Comparison of ENCODE assay signal across 8 cellular contexts in the genomic region with DNA sequence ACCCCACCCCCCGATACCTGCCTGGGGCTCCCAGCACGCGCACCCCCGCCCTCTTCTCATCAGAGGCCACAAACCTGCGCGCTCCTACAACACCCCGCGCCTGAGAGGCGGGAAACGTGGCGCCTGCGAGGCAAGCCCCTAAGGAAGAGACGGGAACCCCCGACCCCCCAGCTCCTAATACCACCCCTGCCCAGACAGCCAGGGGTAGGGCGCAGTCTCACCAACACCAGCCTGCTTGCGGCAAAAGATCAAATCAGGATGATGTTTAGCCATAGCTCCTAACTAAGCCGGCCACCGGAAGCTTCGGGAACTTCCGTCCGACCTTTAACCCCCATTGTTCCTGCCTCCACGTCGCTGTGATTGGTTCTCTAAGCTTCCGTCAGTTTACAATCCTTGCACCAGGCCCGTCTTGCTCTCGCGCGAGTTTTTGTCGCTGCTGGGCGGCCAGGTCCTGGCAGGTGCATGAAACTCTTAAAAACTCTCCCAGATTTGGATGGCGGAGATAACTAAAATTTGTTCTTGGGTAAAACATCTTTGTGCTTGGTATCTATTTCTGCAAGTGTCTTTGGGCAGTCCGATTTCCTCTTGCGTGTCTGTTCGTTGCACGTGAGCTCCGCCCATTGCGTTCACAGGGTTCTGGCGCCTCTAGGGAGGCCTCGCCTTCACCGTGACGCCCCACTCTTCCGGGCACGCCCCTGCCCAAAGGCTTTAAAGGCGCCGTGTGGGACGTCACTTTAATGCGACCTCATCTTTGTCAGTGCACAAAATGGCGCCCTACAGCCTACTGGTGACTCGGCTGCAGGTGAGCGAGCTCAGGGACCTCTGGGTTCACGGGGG. TPM values are rescaled to one million over a fixed set of nuclear protein-coding genes. Genes with fewer than 3 reads are reported as not detected.
DNase-seq lines count a peak whose midpoint lies in the region; ATAC-seq and TF ChIP-seq lines count a peak whose summit lies in the region.

Gene ACO2 (plus strand): TSS at position 737 of the 837 bp plus-strand sequence. CDS start 30 bp downstream, at position 767.
Gene PHF5A (minus strand): TSS at position 312 of the 837 bp plus-strand sequence. CDS start 39 bp downstream, at position 273.

- H3K27ac ChIP-seq in upper lobe of right lung, result peak within 1 kb of the TSS; percentile 99

- in situ Hi-C loops in GM13977 (cut with MboI; ENCODE audit: low pct_unique_long_range_greater_than_20kb, low sequenced_read_pairs, unreplicated experiment), result no loop called here

- H3K4me3 ChIP-seq in upper lobe of right lung, result peak within 1 kb of the TSS; percentile 99

- intact Hi-C loops in left cardiac atrium (cut with DNase I), result no loop called here
- intact Hi-C loops in posterior vena cava (cut with DNase I), result no loop called here
- intact Hi-C loops in upper lobe of right lung (cut with DNase I), result no loop called here

- no peaks in the 10 kb centered on the region for H3K9me3 Mint-ChIP-seq in T-helper 1 cell treated with Interleukin-12 subunit alpha and Interleukin-12 subunit beta and Interleukin-4 antibody, amounts not matched to agents 30 μg/mL and 1 μg/mL, for 36 hours

- TF ChIP-seq CTCF in GM13977 (IDR thresholded peaks at IDR 0.05; ENCODE audit: extremely low read depth, insufficient read depth, missing control alignments), result no peak
- no peak for TF ChIP-seq CTCF in upper lobe of right lung (IDR thresholded peaks at IDR 0.05)

- H3K9me3 ChIP-seq in upper lobe of right lung, result no peaks in the 10 kb centered on the region

- no peaks in the 10 kb centered on the region for H3K27me3 ChIP-seq in upper lobe of right lung

- H3K4me1 ChIP-seq in upper lobe of right lung, result peaks cover 18% of the 10 kb centered on the region

- peaks cover 27% of the 10 kb centered on the region for H3K36me3 Mint-ChIP-seq in T-helper 1 cell treated with Interleukin-12 subunit alpha and Interleukin-12 subunit beta and Interleukin-4 antibody, amounts not matched to agents 30 μg/mL and 1 μg/mL, for 36 hours (ENCODE audit: low read depth)

- peak; percentile 81 for ATAC-seq in HG02884 (IDR thresholded peaks at IDR 0.05; ENCODE audit: unreplicated experiment)
- ATAC-seq in left cardiac atrium, result peak; percentile 98
- peak; percentile 97 for ATAC-seq in upper lobe of right lung

- peak within 1 kb of the TSS; percentile 87 for H3K4me3 Mint-ChIP-seq in T-helper 1 cell treated with Interleukin-12 subunit alpha and Interleukin-12 subunit beta and Interleukin-4 antibody, amounts not matched to agents 30 μg/mL and 1 μg/mL, for 36 hours

- peaks cover 40% of the 10 kb centered on the region for H3K36me3 ChIP-seq in upper lobe of right lung

- peak; percentile 93 for DNase-seq in GM13977 (ENCODE audit: low spot score)
- peak; percentile 99 for DNase-seq in NCI-H1694 (lab: John Stamatoyannopoulos, UW)
- peak; percentile 93 for DNase-seq in amniotic stem cell (lab: John Stamatoyannopoulos, UW)
- peak; percentile 98 for DNase-seq in left cardiac atrium
- peak; percentile 99 for DNase-seq in posterior vena cava (ENCODE audit: low spot score)
- DNase-seq in upper lobe of right lung, result peak; percentile 98

- H3K4me1 Mint-ChIP-seq in T-helper 1 cell treated with Interleukin-12 subunit alpha and Interleukin-12 subunit beta and Interleukin-4 antibody, amounts not matched to agents 30 μg/mL and 1 μg/mL, for 36 hours (ENCODE audit: low read depth), result peaks cover 29% of the 10 kb centered on the region

- no peaks in the 10 kb centered on the region for H3K27me3 Mint-ChIP-seq in T-helper 1 cell treated with Interleukin-12 subunit alpha and Interleukin-12 subunit beta and Interleukin-4 antibody, amounts not matched to agents 30 μg/mL and 1 μg/mL, for 36 hours (ENCODE audit: low read depth)

- peak within 1 kb of the TSS; percentile 99 for H3K27ac Mint-ChIP-seq in T-helper 1 cell treated with Interleukin-12 subunit alpha and Interleukin-12 subunit beta and Interleukin-4 antibody, amounts not matched to agents 30 μg/mL and 1 μg/mL, for 36 hours

RNA-seq across cellular contexts. Expression of gene ACO2, which starts in this region (rescaled TPM):
- total RNA-seq in left cardiac atrium, result 100 to 1,000 TPM; 415 to 523 TPM
- 10 to 100 TPM; 61.4 to 63.8 TPM for total RNA-seq in posterior vena cava
- total RNA-seq in upper lobe of right lung, result 84.1 TPM

RNA-seq across cellular contexts. Expression of gene PHF5A, which starts in this region (rescaled TPM):
- total RNA-seq in left cardiac atrium (10 to 100 TPM; 22.8 to 28.1 TPM), posterior vena cava (10 to 100 TPM; 27.5 to 33.5 TPM), upper lobe of right lung (32.9 TPM)

Comparison
In these comparisons a context has a peak if more than half of its experiments do, and no peak if none do; other contexts are left out.
1. Peak in every context shown above with its lines: DNase-seq, ATAC-seq, H3K4me3 ChIP-seq and H3K27ac ChIP-seq.